25 cellular contexts compared by ENCODE assay signal in the genomic region with DNA sequence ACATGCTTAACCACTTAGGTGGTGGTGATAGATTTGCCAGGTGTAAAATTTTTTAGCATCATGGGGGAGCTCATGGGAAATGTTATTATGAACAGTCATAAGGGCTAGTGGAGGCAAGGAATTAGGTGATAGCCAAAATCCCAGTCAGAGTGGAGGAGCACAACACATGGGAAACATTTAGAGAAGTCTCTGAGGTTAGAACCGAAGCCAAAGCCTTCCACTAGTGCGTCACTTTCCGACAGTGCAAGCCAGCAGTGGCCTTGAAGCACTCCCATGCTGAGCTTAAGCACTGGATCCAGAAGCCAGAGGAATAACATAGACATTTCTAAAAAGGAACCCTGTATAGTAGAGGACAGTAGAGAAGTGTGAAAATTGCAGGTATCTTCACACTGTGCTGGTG.
DNase-seq lines count a peak whose midpoint lies in the region; ATAC-seq and TF ChIP-seq lines count a peak whose summit lies in the region.
"Had no signal": no experiment of that assay in that cellular context is flagged by ENCODE, and none has a peak within 500 bp of the region (broad histone marks: within the 10 kb centered on the region; RNA-seq: fewer than 3 reads in every experiment).

No MANE protein-coding gene starts in this region.

- H2AFZ ChIP-seq in osteoblast (ENCODE audit: low read length), result no peak overlapping the region

- H3K36me3 ChIP-seq in osteoblast (ENCODE audit: insufficient read depth, low read length), result no peaks in the 10 kb centered on the region
- H3K36me3 ChIP-seq: BE2C, tibial nerve had no signal

- no peaks in the 10 kb centered on the region for H3K36me3 Mint-ChIP-seq in activated T-helper 17 cell treated with anti-CD3 and anti-CD28 coated beads, Interleukin-2, amount 50 U/mL, for 72 hours (ENCODE audit: low read depth)
- H3K36me3 Mint-ChIP-seq: brain had no signal

- no peak overlapping the region for H3K4me3 Mint-ChIP-seq in activated T-helper 17 cell treated with anti-CD3 and anti-CD28 coated beads, Interleukin-2, amount 50 U/mL, for 72 hours
- H3K4me3 Mint-ChIP-seq: brain, nephron had no signal

- no peak overlapping the region for H3K27ac Mint-ChIP-seq in activated T-helper 17 cell treated with anti-CD3 and anti-CD28 coated beads, Interleukin-2, amount 50 U/mL, for 72 hours
- H3K27ac Mint-ChIP-seq: brain, nephron had no signal

- no peak overlapping the region for H3K27ac ChIP-seq in osteoblast (ENCODE audit: low read depth, low read length)
- H3K27ac ChIP-seq: 22Rv1, coronary artery, foreskin keratinocyte had no signal

- H3K9me3 Mint-ChIP-seq in activated T-helper 17 cell treated with anti-CD3 and anti-CD28 coated beads, Interleukin-2, amount 50 U/mL, for 72 hours, result peaks cover 4% of the 10 kb centered on the region

- no peaks in the 10 kb centered on the region for H3K79me2 ChIP-seq in osteoblast (ENCODE audit: insufficient read depth, low read length)

- ATAC-seq in Right ventricle myocardium inferior (peak; percentile 98), HG03469 (IDR thresholded peaks at IDR 0.05; ENCODE audit: unreplicated experiment) (no peak)
- ATAC-seq in activated T-helper 17 cell treated with anti-CD3 and anti-CD28 coated beads, Interleukin-2, amount 50 U/mL, for 72 hours (replicated peaks), result no peak
- ATAC-seq: foreskin keratinocyte had no signal

- H3K4me2 ChIP-seq in osteoblast (ENCODE audit: insufficient read depth, low read length), result no peak overlapping the region

- H4K20me1 ChIP-seq in osteoblast (ENCODE audit: insufficient read depth, low read length), result no peaks in the 10 kb centered on the region

- intact Hi-C loops in Right ventricle myocardium inferior (cut with DNase I) (no loop called here), cardiac septum (cut with DNase I) (no loop called here)

- H3K4me1 Mint-ChIP-seq in activated T-helper 17 cell treated with anti-CD3 and anti-CD28 coated beads, Interleukin-2, amount 50 U/mL, for 72 hours, result no peaks in the 10 kb centered on the region
- H3K4me1 Mint-ChIP-seq: brain, nephron had no signal

- H3K4me1 ChIP-seq in osteoblast (ENCODE audit: insufficient read depth, low read length), result peaks cover 7% of the 10 kb centered on the region
- H3K4me1 ChIP-seq: BE2C had no signal

- no peak for TF ChIP-seq CTCF in osteoblast (IDR thresholded peaks at IDR 0.05; ENCODE audit: extremely low read depth, low read depth, low read length)

- no peaks in the 10 kb centered on the region for H3K9me3 ChIP-seq in osteoblast (ENCODE audit: low read depth, low read length)
- H3K9me3 ChIP-seq: BE2C, tibial nerve had no signal

- DNase-seq in Right ventricle myocardium inferior (ENCODE audit: missing footprints), result peak; percentile 73
- no peak for DNase-seq in cardiac septum (ENCODE audit: low spot score)
- peak; percentile 90 for DNase-seq in fibroblast of peridontal ligament (ENCODE audit: extremely low read depth)
- peak; percentile 50 for DNase-seq in osteoblast (ENCODE audit: insufficient read length, low spot score, missing footprints)
- no peak for DNase-seq in stimulated activated CD4-positive, alpha-beta T cell treated with anti-CD3 and anti-CD28 coated beads, Interleukin-2, amount 100 ng/mL, for 24 hours
- DNase-seq in retina, result no peak
- DNase-seq: activated CD4-positive, CD25-positive, alpha-beta regulatory T cell treated with anti-CD3 and anti-CD28 coated beads, Interleukin-2, amount 50 U/mL, for 72 hours; activated naive CD4-positive, alpha-beta T cell treated with anti-CD3 and anti-CD28 coated beads, Interleukin-2, amount 50 U/mL, for 16 hours; activated T-cell treated with anti-CD3 and anti-CD28 coated beads, Interleukin-2, amount 50 U/mL, for 48 hours; BE2C; foreskin keratinocyte; hypothalamus; NCI-H1092 treated with DMSO at 0.1 percent for 48 hours; NCI-H2029 treated with DMSO at 0.1 percent for 48 hours; posterior cingulate gyrus; SIG-M5; small intestine; stimulated activated naive CD4-positive, alpha-beta T cell had no signal

- H3K27me3 ChIP-seq in osteoblast (ENCODE audit: insufficient read depth, low read length), result no peaks in the 10 kb centered on the region
- H3K27me3 ChIP-seq: BE2C, foreskin keratinocyte, tibial nerve had no signal

- H3K27me3 Mint-ChIP-seq in activated T-helper 17 cell treated with anti-CD3 and anti-CD28 coated beads, Interleukin-2, amount 50 U/mL, for 72 hours, result peaks cover 25% of the 10 kb centered on the region

- no peak overlapping the region for H3K4me3 ChIP-seq in osteoblast (ENCODE audit: insufficient read depth, low read length)
- H3K4me3 ChIP-seq: coronary artery, tibial nerve had no signal

Comparison
In these comparisons a context has a peak if more than half of its experiments do, and no peak if none do; other contexts are left out.
1. DNase-seq: peak in Right ventricle myocardium inferior (single experiment), fibroblast of peridontal ligament (single experiment) and osteoblast (single experiment); none in cardiac septum (single experiment), stimulated activated CD4-positive, alpha-beta T cell treated with anti-CD3 and anti-CD28 coated beads, Interleukin-2, amount 100 ng/mL, for 24 hours (0 of 2) and retina (single experiment).